Comparison of ENCODE assay signal across 1 cellular context in genomic region chr1:17053071-17053684, GRCh38.
TF ChIP-seq lines count a peak whose summit lies in the region.

No MANE protein-coding gene starts in this region.

TF ChIP-seq in H1, 55 proteins besides CTCF, POLR2A, EP300 and RAD21 (continued from another document):
- TF ChIP-seq BRCA1 (IDR thresholded peaks at IDR 0.05; ENCODE audit: low read depth, low read length) (no peak), E2F6 (IDR thresholded peaks at IDR 0.05) (no peak), CREB1 (IDR thresholded peaks at IDR 0.05) (no peak), GTF2F1 (IDR thresholded peaks at IDR 0.05; ENCODE audit: borderline replicate concordance, low read depth, low read length) (no peak), HDAC2 (IDR thresholded peaks at IDR 0.05; ENCODE audit: borderline replicate concordance in 1 of 2, low read depth in 2 of 2, low read length in 2 of 2) (no peak), MAX (IDR thresholded peaks at IDR 0.05) (no peak), JUN (IDR thresholded peaks at IDR 0.05; ENCODE audit: low read depth, low read length) (no peak), SIRT6 (IDR thresholded peaks at IDR 0.05; ENCODE audit: low read length) (no peak), POLR2AphosphoS5 (IDR thresholded peaks at IDR 0.05; ENCODE audit: low read depth, low read length) (no peak), TCF12 (IDR thresholded peaks at IDR 0.05; ENCODE audit: low read depth, low read length) (no peak)
TF ChIP-seq in H1: peak in this region for 0.
